ENCODE assay signal across 1 cellular context in genomic region chr2:86789687-86790133, GRCh38.
TF ChIP-seq lines count a peak whose summit lies in the region.

No MANE protein-coding gene starts in this region.

TF ChIP-seq in SK-N-SH treated with all-trans-retinoic acid at 6 μM for 48 hours, 23 proteins besides CTCF, POLR2A, EP300 and RAD21 (continued from another document):
- no peak for TF ChIP-seq ZFP3 (CRISPR knock-in tag; IDR thresholded peaks at IDR 0.05)
- no peak for TF ChIP-seq ZNF8 (CRISPR knock-in tag; IDR thresholded peaks at IDR 0.05)
